Comparison of ENCODE assay signal across 17 cellular contexts in genomic region chr3:8767181-8767666, GRCh38. TPM values are rescaled to one million over a fixed set of nuclear protein-coding genes. Genes with fewer than 3 reads are reported as not detected.
DNase-seq lines count a peak whose midpoint lies in the region; ATAC-seq and TF ChIP-seq lines count a peak whose summit lies in the region.
"Had no signal": no experiment of that assay in that cellular context is flagged by ENCODE, and none has a peak within 500 bp of the region (broad histone marks: within the 10 kb centered on the region; RNA-seq: fewer than 3 reads in every experiment).

No MANE protein-coding gene starts in this region.

- no peaks in the 10 kb centered on the region for H3K9me3 Mint-ChIP-seq in type B pancreatic cell
- H3K9me3 Mint-ChIP-seq: CD4-positive, CD25-positive, alpha-beta regulatory T cell had no signal

- no peaks in the 10 kb centered on the region for H3K9me2 ChIP-seq in OCI-LY7 (ENCODE audit: insufficient read depth, low read length)

- no peaks in the 10 kb centered on the region for H3K79me2 ChIP-seq in OCI-LY7 (ENCODE audit: insufficient read depth, low read depth, low read length)

- H3K36me3 ChIP-seq in rectal smooth muscle tissue (ENCODE audit: control insufficient read depth, insufficient read depth, low read length) (no peaks in the 10 kb centered on the region), OCI-LY7 (ENCODE audit: insufficient read depth, low read length) (no peaks in the 10 kb centered on the region)
- H3K36me3 ChIP-seq: adrenal gland, prostate gland had no signal

- H3K4me3 Mint-ChIP-seq in T-helper 17 cell (peak overlapping the region; percentile 33), type B pancreatic cell (no peak overlapping the region)
- H3K4me3 Mint-ChIP-seq: activated CD8-positive, alpha-beta memory T cell treated with anti-CD3 and anti-CD28 coated beads, Interleukin-2, amount 10 ng/mL, durations not matched to agents 7 days and 5 days; CD4-positive, CD25-positive, alpha-beta regulatory T cell had no signal

- no peaks in the 10 kb centered on the region for H3K36me3 Mint-ChIP-seq in T-helper 17 cell (ENCODE audit: low read depth)
- H3K36me3 Mint-ChIP-seq in type B pancreatic cell, result no peaks in the 10 kb centered on the region
- H3K36me3 Mint-ChIP-seq: activated CD8-positive, alpha-beta memory T cell treated with anti-CD3 and anti-CD28 coated beads, Interleukin-2, amount 10 ng/mL, durations not matched to agents 7 days and 5 days; CD4-positive, CD25-positive, alpha-beta regulatory T cell had no signal

- no peak overlapping the region for H3K9ac ChIP-seq in rectal smooth muscle tissue (ENCODE audit: low read length)

- POLR2A ChIA-PET in OCI-LY7 (lab: Charles Lee), result no interaction called here

- no TSS peak for BruUV-seq in OCI-LY7 (replicated peaks; lab: Mats Ljungman, UMichigan)

- peaks cover 14% of the 10 kb centered on the region for H3K4me1 Mint-ChIP-seq in T-helper 17 cell
- H3K4me1 Mint-ChIP-seq in type B pancreatic cell (ENCODE audit: unreplicated experiment), result peaks cover 11% of the 10 kb centered on the region

- H3K27ac Mint-ChIP-seq in T-helper 17 cell, result no peak overlapping the region
- no peak overlapping the region for H3K27ac Mint-ChIP-seq in type B pancreatic cell
- H3K27ac Mint-ChIP-seq: activated CD8-positive, alpha-beta memory T cell treated with anti-CD3 and anti-CD28 coated beads, Interleukin-2, amount 10 ng/mL, durations not matched to agents 7 days and 5 days had no signal

- H3K27me3 Mint-ChIP-seq in T-helper 17 cell (peaks cover 60% of the 10 kb centered on the region), type B pancreatic cell (peaks cover 69% of the 10 kb centered on the region)

- H3K4me3 ChIP-seq in foreskin fibroblast (ENCODE audit: low read depth in 1 of 2, low read length in 2 of 2), result peak overlapping the region; percentile 42 to 77
- H3K4me3 ChIP-seq in rectal smooth muscle tissue (ENCODE audit: low read length), result peak overlapping the region; percentile 13
- H3K4me3 ChIP-seq in OCI-LY7 (ENCODE audit: low read depth, low read length, poor library complexity, severe bottlenecking), result no peak overlapping the region
- H3K4me3 ChIP-seq: adrenal gland, lung had no signal

- H3K9me3 ChIP-seq in T-helper 17 cell (ENCODE audit: control insufficient read depth, low read length, poor library complexity, severe bottlenecking) (no peaks in the 10 kb centered on the region), OCI-LY7 (ENCODE audit: low read length) (no peaks in the 10 kb centered on the region)
- H3K9me3 ChIP-seq: adrenal gland, prostate gland had no signal

- no peaks in the 10 kb centered on the region for H4K20me1 ChIP-seq in OCI-LY7 (ENCODE audit: insufficient read depth, low read length)

- CTCF ChIA-PET in OCI-LY7 (lab: Charles Lee; ENCODE audit: unreplicated experiment), result no interaction called here

- H3K4me2 ChIP-seq in OCI-LY7 (ENCODE audit: low read length), result no peak overlapping the region

- DNase-seq in GM10266 (ENCODE audit: extremely low spot score), result no peak
- DNase-seq in T-helper 17 cell, result no peak
- no peak for DNase-seq in foreskin fibroblast
- no peak for DNase-seq in OCI-LY7 (ENCODE audit: low spot score)
- no peak for DNase-seq in NCI-H1105 treated with DMSO at 0.1 percent for 48 hours (lab: John Stamatoyannopoulos, UW)
- DNase-seq in type B pancreatic cell (ENCODE audit: extremely low spot score, unreplicated experiment), result no peak
- DNase-seq in T-helper 2 cell, result no peak
- DNase-seq: activated CD8-positive, alpha-beta memory T cell treated with anti-CD3 and anti-CD28 coated beads, Interleukin-2, amount 10 ng/mL, durations not matched to agents 7 days and 5 days; effector CD8-positive, alpha-beta T cell; NCI-H1417 treated with DMSO at 0.1 percent for 48 hours had no signal

- H3K4me1 ChIP-seq in rectal smooth muscle tissue (ENCODE audit: control insufficient read depth, insufficient read depth, low read length) (no peaks in the 10 kb centered on the region), OCI-LY7 (ENCODE audit: insufficient read depth, low read length, poor library complexity, severe bottlenecking) (no peaks in the 10 kb centered on the region)

- TF ChIP-seq CTCF in GM10266 (IDR thresholded peaks at IDR 0.05; ENCODE audit: control insufficient read depth, insufficient read depth, low read depth, missing control alignments) (peak; percentile 0), foreskin fibroblast (IDR thresholded peaks at IDR 0.05; ENCODE audit: low read depth, low read length) (no peak), OCI-LY7 (conservative IDR thresholded peaks at IDR 0.05; ENCODE audit: low read length) (no peak), type B pancreatic cell (conservative IDR thresholded peaks at IDR 0.05) (no peak)

- intact Hi-C loops in OCI-LY7 (cut with micrococcal nuclease; ENCODE audit: unreplicated experiment), result no loop called here

- H3K27ac ChIP-seq in rectal smooth muscle tissue (ENCODE audit: low read depth, low read length), result no peak overlapping the region
- no peak overlapping the region for H3K27ac ChIP-seq in OCI-LY7 (ENCODE audit: low read depth, low read length, poor library complexity, severe bottlenecking)
- H3K27ac ChIP-seq: adrenal gland, prostate gland, RWPE1 had no signal

- H3K27me3 ChIP-seq in rectal smooth muscle tissue (ENCODE audit: control insufficient read depth, insufficient read depth, low read length), result peaks cover 19% of the 10 kb centered on the region

- no peak for ATAC-seq in T-helper 17 cell
- ATAC-seq: activated CD8-positive, alpha-beta memory T cell treated with anti-CD3 and anti-CD28 coated beads, Interleukin-2, amount 10 ng/mL, durations not matched to agents 7 days and 5 days had no signal

- no peak overlapping the region for H2AFZ ChIP-seq in OCI-LY7 (ENCODE audit: low read length)

RNA-seq across cellular contexts. Expression of gene OXTR, which starts 2.2 kb away (rescaled TPM):
- total RNA-seq in T-helper 17 cell (under 1 TPM in 1 of 2 donors, not detected in 1; 0.44 TPM), OCI-LY7 (2022) (0.82 and 2.8 TPM in 2 replicates), type B pancreatic cell (ENCODE audit: low replicate concordance) (3.3 and 4.1 TPM in 2 replicates)
- 1.5 and 2.0 TPM in 2 replicates for total RNA-seq in OCI-LY7 (2014; rRNA removed; shearing (Covaris generic))

RNA-seq across cellular contexts. Expression of gene CAV3, which starts 33.6 kb away (rescaled TPM):
- not detected for total RNA-seq in T-helper 17 cell
- total RNA-seq in OCI-LY7 (2014; rRNA removed; shearing (Covaris generic)), result not detected in 2 replicates
- not detected in 2 replicates for total RNA-seq in OCI-LY7 (2022)
- not detected in 2 replicates for total RNA-seq in type B pancreatic cell (ENCODE audit: low replicate concordance)
- total RNA-seq: activated CD8-positive, alpha-beta memory T cell treated with anti-CD3 and anti-CD28 coated beads, Interleukin-2, amount 10 ng/mL, durations not matched to agents 7 days and 5 days; adrenal gland; CD4-positive, CD25-positive, alpha-beta regulatory T cell; HT1080; lung had no signal
